Comparison of ENCODE assay signal across 1 cellular context in the genomic region with DNA sequence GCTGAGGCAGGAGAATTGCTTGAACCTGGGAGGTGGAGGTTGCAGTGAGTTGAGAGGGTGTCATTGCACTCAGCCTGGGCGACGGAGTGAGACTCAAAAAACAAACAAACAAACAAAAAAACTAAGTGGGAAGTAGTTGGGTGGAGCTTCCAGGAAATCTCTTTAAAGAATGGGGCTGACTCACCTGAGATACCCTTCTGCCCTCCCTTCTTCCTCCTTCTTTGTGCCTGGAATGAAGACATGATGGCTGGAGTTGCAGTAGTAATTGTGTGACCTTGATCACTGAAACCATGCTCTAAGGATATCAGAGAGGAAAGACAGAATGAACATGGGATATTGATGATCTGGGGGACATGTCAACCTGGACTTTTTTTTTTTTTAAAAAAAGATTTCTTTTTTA.
TF ChIP-seq lines count a peak whose summit lies in the region.

No MANE protein-coding gene starts in this region.

TF ChIP-seq in K562, 482 proteins besides CTCF, POLR2A, EP300 and RAD21 (continued from another document):
- TF ChIP-seq, protein P1, sequence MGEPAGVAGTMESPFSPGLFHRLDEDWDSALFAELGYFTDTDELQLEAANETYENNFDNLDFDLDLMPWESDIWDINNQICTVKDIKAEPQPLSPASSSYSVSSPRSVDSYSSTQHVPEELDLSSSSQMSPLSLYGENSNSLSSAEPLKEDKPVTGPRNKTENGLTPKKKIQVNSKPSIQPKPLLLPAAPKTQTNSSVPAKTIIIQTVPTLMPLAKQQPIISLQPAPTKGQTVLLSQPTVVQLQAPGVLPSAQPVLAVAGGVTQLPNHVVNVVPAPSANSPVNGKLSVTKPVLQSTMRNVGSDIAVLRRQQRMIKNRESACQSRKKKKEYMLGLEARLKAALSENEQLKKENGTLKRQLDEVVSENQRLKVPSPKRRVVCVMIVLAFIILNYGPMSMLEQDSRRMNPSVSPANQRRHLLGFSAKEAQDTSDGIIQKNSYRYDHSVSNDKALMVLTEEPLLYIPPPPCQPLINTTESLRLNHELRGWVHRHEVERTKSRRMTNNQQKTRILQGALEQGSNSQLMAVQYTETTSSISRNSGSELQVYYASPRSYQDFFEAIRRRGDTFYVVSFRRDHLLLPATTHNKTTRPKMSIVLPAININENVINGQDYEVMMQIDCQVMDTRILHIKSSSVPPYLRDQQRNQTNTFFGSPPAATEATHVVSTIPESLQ (CRISPR knock-in tag; IDR thresholded peaks at IDR 0.05): no peak
